Comparison of ENCODE assay signal across 22 cellular contexts in genomic region chr2:7992612-7993596, GRCh38.
DNase-seq lines count a peak whose midpoint lies in the region; ATAC-seq, FAIRE-seq and TF ChIP-seq lines count a peak whose summit lies in the region.
"Had no signal": no experiment of that assay in that cellular context is flagged by ENCODE, and none has a peak within 500 bp of the region (broad histone marks: within the 10 kb centered on the region; RNA-seq: fewer than 3 reads in every experiment).

No MANE protein-coding gene starts in this region.

- no peak overlapping the region for H3K27ac ChIP-seq in foreskin keratinocyte
- H3K27ac ChIP-seq: 22Rv1, C4-2B, neural progenitor cell, transverse colon had no signal

- FAIRE-seq in D721Med (lab: Jason Lieb, UNC) = no peak

- ATAC-seq in foreskin keratinocyte (peak; percentile 35), HG02852 (IDR thresholded peaks at IDR 0.05; ENCODE audit: unreplicated experiment) (no peak), HG03097 (IDR thresholded peaks at IDR 0.05; ENCODE audit: low FRiP score, unreplicated experiment) (no peak)
- ATAC-seq: effector memory CD8-positive, alpha-beta T cell; left cardiac atrium had no signal

- DNase-seq in DMS 273 (lab: John Stamatoyannopoulos, UW; ENCODE audit: unreplicated experiment) (peak; percentile 11), DMS 273 treated with DMSO at 0.1 percent for 48 hours (lab: John Stamatoyannopoulos, UW) (no peak), H4 (ENCODE audit: low spot score) (peak; percentile 29), NCI-H748 treated with DMSO at 0.1 percent for 48 hours (lab: John Stamatoyannopoulos, UW) (peak; percentile 66), foreskin keratinocyte (no peak), D721Med (ENCODE audit: insufficient read length, low spot score) (no peak)
- DNase-seq: activated CD4-positive, CD25-positive, alpha-beta regulatory T cell treated with anti-CD3 and anti-CD28 coated beads, Interleukin-2, amount 50 U/mL, for 72 hours; activated effector memory CD4-positive, alpha-beta T cell treated with Interleukin-2 at 50 U/mL for 16 hours; effector memory CD8-positive, alpha-beta T cell; foreskin melanocyte; left cardiac atrium; midbrain; MM.1S; NCI-H345; stimulated activated naive CD4-positive, alpha-beta T cell; T-helper 9 cell; transverse colon had no signal

- no peaks in the 10 kb centered on the region for H3K27me3 ChIP-seq in foreskin keratinocyte
- H3K27me3 ChIP-seq: neural progenitor cell, transverse colon had no signal

- H3K4me1 ChIP-seq in foreskin keratinocyte = no peaks in the 10 kb centered on the region
- H3K4me1 ChIP-seq: transverse colon had no signal

- TF ChIP-seq CTCF in foreskin keratinocyte (conservative IDR thresholded peaks at IDR 0.05) (no peak), D721Med (IDR thresholded peaks at IDR 0.05; ENCODE audit: insufficient read depth, missing control alignments) (no peak)

Comparison
In these comparisons a context has a peak if more than half of its experiments do, and no peak if none do; other contexts are left out.
1. DNase-seq: peak in DMS 273 (single experiment), H4 (single experiment) and NCI-H748 treated with DMSO at 0.1 percent for 48 hours (single experiment); none in DMS 273 treated with DMSO at 0.1 percent for 48 hours (single experiment), foreskin keratinocyte (0 of 2) and D721Med (single experiment).